In genomic region chr9:99181206-99181605, GRCh38 we compare ENCODE assay signal across 18 cellular contexts. TPM values are rescaled to one million over a fixed set of nuclear protein-coding genes. Genes with fewer than 3 reads are reported as not detected.
A peak's percentile ranks its signal among the peaks of the same experiment; 100 is the strongest.
DNase-seq lines count a peak whose midpoint lies in the region; ATAC-seq, FAIRE-seq and TF ChIP-seq lines count a peak whose summit lies in the region.
"Had no signal": no experiment of that assay in that cellular context is flagged by ENCODE, and none has a peak within 500 bp of the region (broad histone marks: within the 10 kb centered on the region; RNA-seq: fewer than 3 reads in every experiment).

No MANE protein-coding gene starts in this region.

- DNase-seq in HepG2 (ENCODE audit: low spot score) (no peak), right lobe of liver (no peak), fibroblast of the aortic adventitia (ENCODE audit: low read depth) (peak; percentile 25), Calu3 (no peak), cardiac septum (ENCODE audit: low spot score) (no peak), NCI-H1105 treated with DMSO at 0.1 percent for 48 hours (lab: John Stamatoyannopoulos, UW) (no peak)
- no peak for DNase-seq in activated CD8-positive, alpha-beta T cell treated with anti-CD3 and anti-CD28 coated beads for 36 hours
- DNase-seq: activated T-cell treated with anti-CD3 and anti-CD28 coated beads, Interleukin-2, amount 50 U/mL, for 4 hours; cortex of kidney; DMS79 treated with DMSO at 0.1 percent for 48 hours; foreskin melanocyte; Karpas-422; mammary epithelial cell; NCI-H510A treated with DMSO at 0.1 percent for 48 hours had no signal

- no peak overlapping the region for H3K9ac ChIP-seq in HepG2 (ENCODE audit: insufficient read depth, low read depth, low read length)
- H3K9ac ChIP-seq: parathyroid adenoma had no signal

- H3K9me3 Mint-ChIP-seq in activated CD8-positive, alpha-beta T cell treated with anti-CD3 and anti-CD28 coated beads for 36 hours: no peaks in the 10 kb centered on the region
- no peaks in the 10 kb centered on the region for H3K9me3 Mint-ChIP-seq in Calu3 (ENCODE audit: low read depth, unreplicated experiment)
- H3K9me3 Mint-ChIP-seq: activated T-cell treated with anti-CD3 and anti-CD28 coated beads, Interleukin-2, amount 50 U/mL, for 4 hours; CD8-positive, alpha-beta memory T cell had no signal

- H3K36me3 ChIP-seq in HepG2 (replicated peaks in 1 of 2; ENCODE audit: control insufficient read depth in 1 of 2, insufficient read depth in 2 of 2, low read length in 2 of 2) (no peaks in the 10 kb centered on the region), right lobe of liver (no peaks in the 10 kb centered on the region)

- H3K4me1 ChIP-seq in HepG2 (ENCODE audit: insufficient read depth, low read length) (peaks cover 28% of the 10 kb centered on the region), right lobe of liver (no peaks in the 10 kb centered on the region)
- H3K4me1 ChIP-seq: parathyroid adenoma had no signal

- no peaks in the 10 kb centered on the region for H3K36me3 Mint-ChIP-seq in activated CD8-positive, alpha-beta T cell treated with anti-CD3 and anti-CD28 coated beads for 36 hours (ENCODE audit: low read depth)
- no peaks in the 10 kb centered on the region for H3K36me3 Mint-ChIP-seq in Calu3 (ENCODE audit: insufficient read depth, unreplicated experiment)
- H3K36me3 Mint-ChIP-seq: CD8-positive, alpha-beta memory T cell had no signal

- FAIRE-seq in HepG2 (lab: Jason Lieb, UNC): no peak
- FAIRE-seq: urothelium cell line had no signal

- ATAC-seq in HepG2 (no peak), right lobe of liver (no peak), GM21528 (IDR thresholded peaks at IDR 0.05; ENCODE audit: low FRiP score, unreplicated experiment) (no peak)
- no peak for ATAC-seq in activated CD8-positive, alpha-beta T cell treated with anti-CD3 and anti-CD28 coated beads for 36 hours

- CTCF ChIA-PET in HepG2 (lab: Yijun Ruan, JAX; ENCODE audit: low intra/inter-chr PET ratio, low total read pairs) (no interaction called here), Calu3 (lab: Charles Lee) (no interaction called here)
- CTCF ChIA-PET in activated CD8-positive, alpha-beta T cell treated with anti-CD3 and anti-CD28 coated beads for 36 hours (lab: Charles Lee): interaction anchor here (1.0 to 7.2 kb wide), 3 partner anchors 16 to 181 kb away, joined by 3 to 76 read pairs (median 4); no protein-coding TSS in a partner anchor

- no peak overlapping the region for H3K27ac ChIP-seq in HepG2 (ENCODE audit: extremely low read length, insufficient read depth, low read length)
- no peak overlapping the region for H3K27ac ChIP-seq in right lobe of liver
- H3K27ac ChIP-seq: parathyroid adenoma had no signal

- in situ Hi-C loops in HepG2 (cut with HindIII; ENCODE audit: extremely low pct_ligation_motif_present, low pct_unique_long_range_greater_than_20kb): loop anchor here (10.0 to 25.0 kb wide), 2 partner anchors 624 to 831 kb away; no protein-coding TSS in a partner anchor

- TF ChIP-seq POLR2A in HepG2 (IDR thresholded peaks at IDR 0.05; ENCODE audit: insufficient read depth in 1 of 2, low read depth in 2 of 2, low read length in 2 of 2) (no peak), right lobe of liver (IDR thresholded peaks at IDR 0.05) (no peak)

- intact Hi-C loops in HepG2 (cut with micrococcal nuclease; ENCODE audit: unreplicated experiment) (loop anchor here (5.0 to 10.0 kb wide), 2 partner anchors 84 to 626 kb away; no protein-coding TSS in a partner anchor), right lobe of liver (cut with DNase I) (no loop called here), Calu3 (cut with micrococcal nuclease; ENCODE audit: unreplicated experiment) (no loop called here), cardiac septum (cut with DNase I) (loop anchor here (10.0 kb wide), 1 partner anchor 1144 kb away; no protein-coding TSS in a partner anchor)
- intact Hi-C loops in activated CD8-positive, alpha-beta T cell treated with anti-CD3 and anti-CD28 coated beads for 36 hours (cut with micrococcal nuclease): loop anchor here (2.0 to 10.0 kb wide), 4 partner anchors 41 to 834 kb away; partner anchors contain the start of genes ALG2, NR4A3 and SEC61B

- H3K4me3 ChIP-seq in HepG2 (replicated peaks in 1 of 3; ENCODE audit: insufficient read depth in 1 of 3, low read depth in 2 of 3, low read length in 3 of 3) (no peak overlapping the region), right lobe of liver (no peak overlapping the region), fibroblast of the aortic adventitia (ENCODE audit: low read depth, low read length) (no peak overlapping the region)

- POLR2A ChIA-PET in HepG2 (lab: Yijun Ruan, JAX): no interaction called here
- POLR2A ChIA-PET in activated CD8-positive, alpha-beta T cell treated with anti-CD3 and anti-CD28 coated beads for 36 hours (lab: Charles Lee): interaction anchor here (0.6 to 2.2 kb wide), 4 partner anchors 8 to 41 kb away, joined by 3 to 10 read pairs (median 4); partner anchors contain the start of genes ALG2 and SEC61B

- TF ChIP-seq EP300 in HepG2 (IDR thresholded peaks at IDR 0.05; ENCODE audit: low read depth in 2 of 2, low read length in 2 of 2) (no peak), HepG2 (CRISPR knock-in tag; IDR thresholded peaks at IDR 0.05; ENCODE audit: borderline replicate concordance) (no peak)

- H3K27me3 Mint-ChIP-seq in activated CD8-positive, alpha-beta T cell treated with anti-CD3 and anti-CD28 coated beads for 36 hours: no peaks in the 10 kb centered on the region
- no peaks in the 10 kb centered on the region for H3K27me3 Mint-ChIP-seq in Calu3 (ENCODE audit: unreplicated experiment)

- no peaks in the 10 kb centered on the region for H3K79me2 ChIP-seq in HepG2 (ENCODE audit: insufficient read depth, low read length)
- H3K79me2 ChIP-seq: parathyroid adenoma had no signal

- TF ChIP-seq RAD21 in HepG2 (CRISPR knock-in tag; IDR thresholded peaks at IDR 0.05): no peak

- no peak overlapping the region for H3K4me2 ChIP-seq in HepG2 (ENCODE audit: low read depth, low read length)

- peak overlapping the region; percentile 94 for H3K27ac Mint-ChIP-seq in activated CD8-positive, alpha-beta T cell treated with anti-CD3 and anti-CD28 coated beads for 36 hours
- H3K27ac Mint-ChIP-seq in Calu3 (ENCODE audit: unreplicated experiment): no peak overlapping the region

- H2AFZ ChIP-seq in HepG2 (ENCODE audit: low read length): no peak overlapping the region
- H2AFZ ChIP-seq: parathyroid adenoma had no signal

- H3K27me3 ChIP-seq in HepG2 (ENCODE audit: control insufficient read depth in 1 of 2, insufficient read depth in 2 of 2, low read length in 2 of 2) (peaks cover 0 to 23% of the 10 kb centered on the region in 2 experiments; a peak in 2 of 5 replicates), right lobe of liver (no peaks in the 10 kb centered on the region)

- BruUV-seq in HepG2 (replicated peaks; lab: Mats Ljungman, UMichigan): no TSS peak
- no TSS peak for BruUV-seq in Calu3 (replicated peaks; lab: Mats Ljungman, UMichigan)

- 74% methylated on average over 2 of the region's 2 CpGs for WGBS in HepG2 (ENCODE audit: low lambda C conversion rate)
- WGBS in right lobe of liver (ENCODE audit: insufficient coverage, low coverage, low lambda C conversion rate, missing lambda C conversion rate): 50% methylated on average over 1 of the region's 2 CpGs

- H3K4me1 Mint-ChIP-seq in activated CD8-positive, alpha-beta T cell treated with anti-CD3 and anti-CD28 coated beads for 36 hours (ENCODE audit: low read depth): peaks cover 75% of the 10 kb centered on the region
- H3K4me1 Mint-ChIP-seq in Calu3 (ENCODE audit: low read depth, unreplicated experiment): peaks cover 8% of the 10 kb centered on the region

- H3K4me3 Mint-ChIP-seq in activated CD8-positive, alpha-beta T cell treated with anti-CD3 and anti-CD28 coated beads for 36 hours: peak overlapping the region; percentile 16
- H3K4me3 Mint-ChIP-seq in Calu3 (ENCODE audit: low read depth, unreplicated experiment): no peak overlapping the region
- H3K4me3 Mint-ChIP-seq: activated T-cell treated with anti-CD3 and anti-CD28 coated beads, Interleukin-2, amount 50 U/mL, for 4 hours; CD8-positive, alpha-beta memory T cell had no signal

- no peak for TF ChIP-seq CTCF in HepG2 (CRISPR knock-in tag; IDR thresholded peaks at IDR 0.05)
- no peak for TF ChIP-seq CTCF in right lobe of liver (IDR thresholded peaks at IDR 0.05)
- no peak for TF ChIP-seq CTCF in activated CD8-positive, alpha-beta T cell treated with anti-CD3 and anti-CD28 coated beads for 36 hours (IDR thresholded peaks at IDR 0.05)
- TF ChIP-seq CTCF in fibroblast of the aortic adventitia (IDR thresholded peaks at IDR 0.05; ENCODE audit: insufficient read depth, low read length): no peak
- TF ChIP-seq CTCF in Calu3 (IDR thresholded peaks at IDR 0.05; ENCODE audit: unreplicated experiment): no peak

- no peaks in the 10 kb centered on the region for H4K20me1 ChIP-seq in HepG2 (ENCODE audit: insufficient read depth, low read length)

- no peaks in the 10 kb centered on the region for H3K9me3 ChIP-seq in HepG2 (ENCODE audit: low read length)
- H3K9me3 ChIP-seq in right lobe of liver: no peaks in the 10 kb centered on the region

RNA-seq across cellular contexts. Expression of gene ALG2, which starts 40.5 kb away (rescaled TPM):
- total RNA-seq in HepG2 (2016; rRNA removed; fragmentation: Illumina TruSeq; extraction: Trizol) (29.2 and 46.2 TPM in 2 replicates), right lobe of liver (10 to 100 TPM; 26.2 to 32.6 (median 27.7) TPM), fibroblast of the aortic adventitia (ENCODE audit: low replicate concordance) (44.3 and 59.3 TPM in 2 replicates), Calu3 (2022) (27.0 and 27.1 TPM in 2 replicates), cardiac septum (16.0 TPM)
- total RNA-seq in HepG2 (2016; cell fraction: cytosol; rRNA removed; fragmentation: Illumina TruSeq; extraction: Trizol; ENCODE audit: low read depth): 6.4 and 6.9 TPM in 2 replicates
- total RNA-seq in HepG2 (2016; cell fraction: insoluble cytoplasmic fraction; rRNA removed; fragmentation: Illumina TruSeq; extraction: Trizol): 28.0 and 48.2 TPM in 2 replicates
- 16.8 and 17.5 TPM in 2 replicates for total RNA-seq in HepG2 (2016; cell fraction: membrane; rRNA removed; fragmentation: Illumina TruSeq; extraction: Trizol)
- 41.5 and 45.3 TPM in 2 replicates for total RNA-seq in HepG2 (2016; cell fraction: nucleus; rRNA removed; fragmentation: Illumina TruSeq; extraction: Trizol)
- polyA plus RNA-seq in HepG2 (2011; rRNA removed): 49.0 and 53.0 TPM in 2 replicates
- polyA plus RNA-seq in HepG2 (2011; cell fraction: cytosol; rRNA removed): 35.5 and 46.0 TPM in 2 replicates
- 30.4 and 38.4 TPM in 2 replicates for polyA plus RNA-seq in HepG2 (2011; cell fraction: nucleus; rRNA removed)
- polyA plus RNA-seq in HepG2 (2012): 38.0 and 38.4 TPM in 2 replicates
- polyA plus RNA-seq in HepG2 (2016; cell fraction: cytosol; fragmentation: Illumina TruSeq; extraction: Trizol; ENCODE audit: low read depth): 5.3 TPM in 2 replicates
- polyA plus RNA-seq in HepG2 (2016; cell fraction: insoluble cytoplasmic fraction; fragmentation: Illumina TruSeq; extraction: Trizol; ENCODE audit: low read depth): 35.8 and 36.9 TPM in 2 replicates
- polyA plus RNA-seq in HepG2 (2016; cell fraction: membrane; fragmentation: Illumina TruSeq; extraction: Trizol; ENCODE audit: low read depth): 14.4 and 14.5 TPM in 2 replicates
- 70.1 and 79.7 TPM in 2 replicates for polyA plus RNA-seq in HepG2 (2016; cell fraction: nucleus; fragmentation: Illumina TruSeq; extraction: Trizol; ENCODE audit: insufficient read depth, low read depth)
- polyA minus RNA-seq in HepG2 (2011; rRNA and poly(A)+ RNA removed; ENCODE audit: low replicate concordance): 29.6 and 56.1 TPM in 2 replicates
- polyA minus RNA-seq in HepG2 (2011; cell fraction: cytosol; rRNA and poly(A)+ RNA removed): 20.9 and 26.8 TPM in 2 replicates
- polyA minus RNA-seq in HepG2 (2011; cell fraction: nucleus; rRNA and poly(A)+ RNA removed): 54.7 and 63.2 TPM in 2 replicates
- 10 to 100 TPM; 24.1 to 27.0 TPM for total RNA-seq in activated CD8-positive, alpha-beta T cell treated with anti-CD3 and anti-CD28 coated beads for 36 hours

RNA-seq across cellular contexts. Expression of gene SEC61B, which starts 40.9 kb away (rescaled TPM):
- total RNA-seq in HepG2 (2016; rRNA removed; fragmentation: Illumina TruSeq; extraction: Trizol): 368 and 479 TPM in 2 replicates
- 129 and 141 TPM in 2 replicates for total RNA-seq in HepG2 (2016; cell fraction: cytosol; rRNA removed; fragmentation: Illumina TruSeq; extraction: Trizol; ENCODE audit: low read depth)
- total RNA-seq in HepG2 (2016; cell fraction: insoluble cytoplasmic fraction; rRNA removed; fragmentation: Illumina TruSeq; extraction: Trizol): 367 and 512 TPM in 2 replicates
- total RNA-seq in HepG2 (2016; cell fraction: membrane; rRNA removed; fragmentation: Illumina TruSeq; extraction: Trizol): 169 and 170 TPM in 2 replicates
- total RNA-seq in HepG2 (2016; cell fraction: nucleus; rRNA removed; fragmentation: Illumina TruSeq; extraction: Trizol): 168 and 172 TPM in 2 replicates
- 181 and 191 TPM in 2 replicates for polyA plus RNA-seq in HepG2 (2011; rRNA removed)
- polyA plus RNA-seq in HepG2 (2011; cell fraction: cytosol; rRNA removed): 239 and 297 TPM in 2 replicates
- 67.2 TPM in 2 replicates for polyA plus RNA-seq in HepG2 (2011; cell fraction: nucleus; rRNA removed)
- 182 and 211 TPM in 2 replicates for polyA plus RNA-seq in HepG2 (2012)
- 147 and 170 TPM in 2 replicates for polyA plus RNA-seq in HepG2 (2016; cell fraction: cytosol; fragmentation: Illumina TruSeq; extraction: Trizol; ENCODE audit: low read depth)
- 551 and 632 TPM in 2 replicates for polyA plus RNA-seq in HepG2 (2016; cell fraction: insoluble cytoplasmic fraction; fragmentation: Illumina TruSeq; extraction: Trizol; ENCODE audit: low read depth)
- 177 and 191 TPM in 2 replicates for polyA plus RNA-seq in HepG2 (2016; cell fraction: membrane; fragmentation: Illumina TruSeq; extraction: Trizol; ENCODE audit: low read depth)
- 294 and 304 TPM in 2 replicates for polyA plus RNA-seq in HepG2 (2016; cell fraction: nucleus; fragmentation: Illumina TruSeq; extraction: Trizol; ENCODE audit: insufficient read depth, low read depth)
- polyA minus RNA-seq in HepG2 (2011; rRNA and poly(A)+ RNA removed; ENCODE audit: low replicate concordance): 44.6 and 51.8 TPM in 2 replicates
- 25.1 and 28.1 TPM in 2 replicates for polyA minus RNA-seq in HepG2 (2011; cell fraction: cytosol; rRNA and poly(A)+ RNA removed)
- 58.8 and 62.8 TPM in 2 replicates for polyA minus RNA-seq in HepG2 (2011; cell fraction: nucleus; rRNA and poly(A)+ RNA removed)
- total RNA-seq in right lobe of liver: 100 to 1,000 TPM in 5 of 6 experiments, 10 to 100 TPM in 1; 85.1 to 158 (median 131) TPM
- 100 to 1,000 TPM; 140 to 149 TPM for total RNA-seq in activated CD8-positive, alpha-beta T cell treated with anti-CD3 and anti-CD28 coated beads for 36 hours
- total RNA-seq in fibroblast of the aortic adventitia (ENCODE audit: low replicate concordance): 20.3 and 155 TPM in 2 replicates
- 85.5 and 101 TPM in 2 replicates for total RNA-seq in Calu3 (2022)
- total RNA-seq in cardiac septum: 47.9 TPM

Comparison
In these comparisons a context has a peak if more than half of its experiments do, and no peak if none do; other contexts are left out.
1. intact Hi-C loops: an anchor here in HepG2 (5.0 to 10.0 kb wide), activated CD8-positive, alpha-beta T cell treated with anti-CD3 and anti-CD28 coated beads for 36 hours (2.0 to 10.0 kb wide) and cardiac septum (10.0 kb wide); none called in right lobe of liver and Calu3.